Comparison of ENCODE assay signal across 8 cellular contexts in the genomic region with DNA sequence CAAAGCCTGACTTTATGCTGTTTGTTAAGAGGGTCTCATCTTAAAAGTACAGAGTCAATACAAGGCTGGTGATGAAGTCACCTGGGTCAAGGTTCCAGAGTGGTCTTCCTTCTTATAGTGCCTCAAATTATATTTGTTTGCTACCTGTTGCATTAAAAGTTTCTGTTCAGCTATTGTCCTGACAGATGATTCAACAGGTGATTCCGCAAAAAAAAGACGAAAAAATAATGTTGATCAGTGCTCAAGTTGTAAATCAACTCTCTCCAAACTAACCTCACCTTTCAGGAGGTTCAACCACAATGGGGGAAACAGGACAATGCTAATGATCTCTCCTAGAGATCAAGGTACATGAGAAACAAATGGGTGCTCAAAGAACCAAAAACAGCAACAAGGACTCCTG.
"Had no signal": no experiment of that assay in that cellular context is flagged by ENCODE, and none has a peak within 500 bp of the region (broad histone marks: within the 10 kb centered on the region; RNA-seq: fewer than 3 reads in every experiment).

No MANE protein-coding gene starts in this region.

- H3K27ac ChIP-seq: HL-60 had no signal

- H3K4me1 ChIP-seq: HAP-1 had no signal

- H2AFZ ChIP-seq: GM23338 had no signal

- H3K4me3 Mint-ChIP-seq: GM23338 had no signal

- H3K27ac Mint-ChIP-seq: GM23338 had no signal

- ATAC-seq: HepG2 had no signal

- FAIRE-seq: H1, HepG2, K562 had no signal

- DNase-seq: H7, KG1 had no signal

- H3K36me3 ChIP-seq: HAP-1 had no signal

- H3K4me2 ChIP-seq: GM23338 had no signal

- H3K4me3 ChIP-seq: GM23338, HAP-1, K562 had no signal
